ENCODE assay signal across 25 cellular contexts in the genomic region with DNA sequence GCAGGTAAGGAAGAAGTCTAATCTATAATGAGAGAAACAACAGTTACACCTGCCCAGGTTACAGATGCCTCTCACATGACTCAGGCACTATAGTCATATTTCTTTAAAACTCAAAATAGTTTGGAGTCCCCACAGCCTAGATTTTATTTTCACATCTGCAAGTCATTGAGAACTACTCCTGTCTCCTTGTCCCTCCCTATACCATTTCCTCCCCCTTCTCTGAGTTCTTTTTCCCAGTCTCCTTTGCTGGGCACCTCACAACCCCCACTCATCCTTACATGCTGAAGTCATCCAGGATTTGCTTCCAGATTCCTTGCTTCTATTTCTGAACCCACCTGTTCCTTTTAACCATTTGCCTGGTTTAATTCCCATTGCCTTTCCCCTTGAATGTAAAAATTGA.
"Had no signal": no experiment of that assay in that cellular context is flagged by ENCODE, and none has a peak within 500 bp of the region (broad histone marks: within the 10 kb centered on the region; RNA-seq: fewer than 3 reads in every experiment).

No MANE protein-coding gene starts in this region.

- H3K27me3 ChIP-seq: ascending aorta had no signal

- ATAC-seq: activated CD4-positive, CD25-positive, alpha-beta regulatory T cell treated with anti-CD3 and anti-CD28 coated beads, Interleukin-2, amount 50 U/mL, for 24 hours; activated CD8-positive, alpha-beta T cell treated with anti-CD3 and anti-CD28 coated beads for 36 hours; activated T-cell treated with anti-CD3 and anti-CD28 coated beads, Interleukin-2, amount 50 U/mL, for 72 hours; K562; Panc1; Right ventricle myocardium inferior had no signal

- H3K4me2 ChIP-seq: SK-N-SH had no signal

- H3K9me2 ChIP-seq: SK-N-SH had no signal

- DNase-seq: activated CD4-positive, alpha-beta T cell treated with anti-CD3 and anti-CD28 coated beads for 4 hours; activated CD8-positive, alpha-beta memory T cell treated with anti-CD3 and anti-CD28 coated beads, Interleukin-2, amount 50 U/mL, for 4 hours; activated CD8-positive, alpha-beta T cell treated with anti-CD3 and anti-CD28 coated beads for 36 hours; activated T-cell treated with anti-CD3 and anti-CD28 coated beads, Interleukin-2, amount 50 U/mL, for 72 hours; Karpas-422; NCI-H1105 treated with DMSO at 0.1 percent for 48 hours; NCI-H1436 treated with DMSO at 0.1 percent for 48 hours; NCI-H187; NCI-H2081; NCI-H510A treated with DMSO at 0.1 percent for 48 hours; NCI-H69; NK-92 treated with Interleukin-12 subunit alpha and Interleukin-12 subunit beta, amount 100 ng/mL, for 24 hours; OCI-M1; RPMI8226; SK-N-SH; T-helper 1 cell had no signal

- H3K36me3 Mint-ChIP-seq: activated naive CD4-positive, alpha-beta T cell treated with anti-CD3 and anti-CD28 coated beads, Interleukin-2, amount 50 U/mL, for 24 hours; brain had no signal

- H3K9me3 Mint-ChIP-seq: activated CD8-positive, alpha-beta T cell treated with anti-CD3 and anti-CD28 coated beads for 36 hours; activated naive CD4-positive, alpha-beta T cell treated with anti-CD3 and anti-CD28 coated beads, Interleukin-2, amount 50 U/mL, for 24 hours; activated T-helper 2 cell treated with anti-CD3 and anti-CD28 coated beads, Interferon-gamma antibody, Interleukin-2, Interleukin-4, amounts not matched to agents 10 μg/mL and 5 μg/mL and 100 μg/mL, durations not matched to agents 14 hours and 24 hours and 36 hours had no signal

- H3K27ac Mint-ChIP-seq: activated CD8-positive, alpha-beta T cell treated with anti-CD3 and anti-CD28 coated beads for 36 hours; activated naive CD4-positive, alpha-beta T cell treated with anti-CD3 and anti-CD28 coated beads, Interleukin-2, amount 50 U/mL, for 24 hours; activated T-cell treated with anti-CD3 and anti-CD28 coated beads, Interleukin-2, amount 50 U/mL, for 72 hours; activated T-helper 2 cell treated with anti-CD3 and anti-CD28 coated beads, Interferon-gamma antibody, Interleukin-2, Interleukin-4, amounts not matched to agents 10 μg/mL and 5 μg/mL and 100 μg/mL, durations not matched to agents 14 hours and 24 hours and 36 hours; brain had no signal

- H3K36me3 ChIP-seq: ascending aorta had no signal

- H3K4me1 ChIP-seq: ascending aorta had no signal

- H3K4me3 Mint-ChIP-seq: activated CD8-positive, alpha-beta T cell treated with anti-CD3 and anti-CD28 coated beads for 36 hours; activated naive CD4-positive, alpha-beta T cell treated with anti-CD3 and anti-CD28 coated beads, Interleukin-2, amount 50 U/mL, for 24 hours; activated T-cell treated with anti-CD3 and anti-CD28 coated beads, Interleukin-2, amount 50 U/mL, for 72 hours; brain had no signal

- H3K27ac ChIP-seq: ascending aorta, VCaP had no signal

- H3K4me3 ChIP-seq: ascending aorta, K562 had no signal

- H3K9me3 ChIP-seq: ascending aorta, SK-N-SH had no signal
